Comparison of ENCODE assay signal across 8 cellular contexts in the genomic region with DNA sequence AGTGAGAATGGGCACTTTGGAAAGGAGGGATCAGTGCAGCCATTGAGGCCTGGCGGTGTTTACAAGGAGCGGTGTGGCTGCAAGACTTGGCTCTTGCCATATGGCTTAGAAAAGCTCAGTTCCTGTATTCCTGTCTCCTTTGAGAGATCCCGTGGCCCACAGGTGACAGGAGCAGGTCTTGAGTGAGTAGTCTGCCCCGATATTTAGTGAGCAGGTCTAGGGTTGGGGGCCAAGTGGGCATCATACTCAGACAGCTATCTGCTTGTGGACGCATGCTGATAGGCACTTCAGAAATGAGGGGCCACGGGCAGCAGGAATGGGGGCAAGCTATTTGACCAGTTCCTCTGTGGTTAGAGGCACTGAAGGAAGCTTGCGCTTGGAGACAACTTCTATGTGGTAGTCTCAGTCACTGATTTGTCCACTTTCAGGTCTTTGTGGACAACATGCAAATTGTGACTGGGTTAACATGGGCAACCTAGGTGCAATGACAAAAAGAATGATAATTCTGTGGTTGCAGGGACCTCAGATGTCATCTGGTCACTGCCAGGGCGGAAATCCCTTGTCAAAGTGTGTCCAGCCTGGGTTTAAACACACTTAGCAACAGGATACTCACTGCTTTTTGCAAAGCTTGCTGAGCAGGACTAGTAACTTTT. TPM values are rescaled to one million over a fixed set of nuclear protein-coding genes. Genes with fewer than 3 reads are reported as not detected.
DNase-seq lines count a peak whose midpoint lies in the region; ATAC-seq and TF ChIP-seq lines count a peak whose summit lies in the region.

No MANE protein-coding gene starts in this region.

- H3K4me3 ChIP-seq in adipocyte (ENCODE audit: low read length) (peak overlapping the region; percentile 96), lower leg skin (ENCODE audit: low read depth, poor library complexity, severe bottlenecking) (peak overlapping the region; percentile 82)

- TF ChIP-seq POLR2A in lower leg skin (IDR thresholded peaks at IDR 0.05), result no peak

- peaks cover 49% of the 10 kb centered on the region for H3K36me3 Mint-ChIP-seq in stimulated activated naive CD8-positive, alpha-beta T cell treated with anti-CD3 and anti-CD28 coated beads, Interleukin-15, Interleukin-2, amounts not matched to agents 100 ng/mL and 50 ng/mL, for 24 hours (ENCODE audit: low read depth)

- intact Hi-C loops in lower leg skin (cut with DNase I; ENCODE audit: low total_unique reads), result no loop called here

- ATAC-seq in stimulated activated naive CD8-positive, alpha-beta T cell treated with anti-CD3 and anti-CD28 coated beads, Interleukin-15, Interleukin-2, amounts not matched to agents 100 U/mL and 50 U/mL, for 24 hours, result no peak
- ATAC-seq in GM18517 (IDR thresholded peaks at IDR 0.05; ENCODE audit: unreplicated experiment) (no peak), HG02763 (IDR thresholded peaks at IDR 0.05; ENCODE audit: unreplicated experiment) (no peak)

- H3K9me3 Mint-ChIP-seq in stimulated activated naive CD8-positive, alpha-beta T cell treated with anti-CD3 and anti-CD28 coated beads, Interleukin-15, Interleukin-2, amounts not matched to agents 100 ng/mL and 50 ng/mL, for 24 hours, result no peaks in the 10 kb centered on the region

- DNase-seq in stimulated activated naive CD8-positive, alpha-beta T cell treated with anti-CD3 and anti-CD28 coated beads, Interleukin-15, Interleukin-2, amounts not matched to agents 100 U/mL and 50 U/mL, for 24 hours, result no peak
- DNase-seq in adipocyte (ENCODE audit: low read depth) (peak; percentile 9), lower leg skin (ENCODE audit: low spot score in 2 of 2) (no peak), NCI-H2227 (lab: John Stamatoyannopoulos, UW; ENCODE audit: unreplicated experiment) (no peak)
- no peak for DNase-seq in activated effector memory CD4-positive, alpha-beta T cell treated with Interleukin-2 at 50 U/mL for 16 hours

- peak overlapping the region; percentile 93 for H3K4me3 Mint-ChIP-seq in stimulated activated naive CD8-positive, alpha-beta T cell treated with anti-CD3 and anti-CD28 coated beads, Interleukin-15, Interleukin-2, amounts not matched to agents 100 ng/mL and 50 ng/mL, for 24 hours

- peak overlapping the region; percentile 94 for H3K9ac ChIP-seq in adipocyte (ENCODE audit: low read length)

- peaks cover 30% of the 10 kb centered on the region for H3K4me1 ChIP-seq in adipocyte (ENCODE audit: control insufficient read depth, insufficient read depth, low read length)

- peaks cover 27% of the 10 kb centered on the region for H3K27me3 ChIP-seq in adipocyte (replicated peaks; ENCODE audit: control insufficient read depth, insufficient read depth, low read length)

- peaks cover 54% of the 10 kb centered on the region for H3K4me1 Mint-ChIP-seq in stimulated activated naive CD8-positive, alpha-beta T cell treated with anti-CD3 and anti-CD28 coated beads, Interleukin-15, Interleukin-2, amounts not matched to agents 100 ng/mL and 50 ng/mL, for 24 hours (ENCODE audit: low read depth)

- no peak for TF ChIP-seq CTCF in lower leg skin (IDR thresholded peaks at IDR 0.05)

- H3K27me3 Mint-ChIP-seq in stimulated activated naive CD8-positive, alpha-beta T cell treated with anti-CD3 and anti-CD28 coated beads, Interleukin-15, Interleukin-2, amounts not matched to agents 100 ng/mL and 50 ng/mL, for 24 hours, result peaks cover 15% of the 10 kb centered on the region

- WGBS in lower leg skin, 2 donors, result 58 to 62% methylated on average over 8 of the region's 8 CpGs

- no peaks in the 10 kb centered on the region for H3K9me3 ChIP-seq in adipocyte (ENCODE audit: control insufficient read depth, low read length)

- peaks cover 37% of the 10 kb centered on the region for H3K36me3 ChIP-seq in adipocyte (ENCODE audit: control insufficient read depth, insufficient read depth, low read length, severe bottlenecking)

- H3K27ac Mint-ChIP-seq in stimulated activated naive CD8-positive, alpha-beta T cell treated with anti-CD3 and anti-CD28 coated beads, Interleukin-15, Interleukin-2, amounts not matched to agents 100 ng/mL and 50 ng/mL, for 24 hours, result peak overlapping the region; percentile 87

RNA-seq across cellular contexts. Expression of a gene that starts 1.1 kb away (rescaled TPM):
- 100 to 1,000 TPM; 109 to 171 (median 151) TPM for total RNA-seq in lower leg skin

RNA-seq across cellular contexts. Expression of a gene that starts 29.5 kb away (rescaled TPM):
- not detected for total RNA-seq in lower leg skin
